1 cellular context compared by ENCODE assay signal in the genomic region with DNA sequence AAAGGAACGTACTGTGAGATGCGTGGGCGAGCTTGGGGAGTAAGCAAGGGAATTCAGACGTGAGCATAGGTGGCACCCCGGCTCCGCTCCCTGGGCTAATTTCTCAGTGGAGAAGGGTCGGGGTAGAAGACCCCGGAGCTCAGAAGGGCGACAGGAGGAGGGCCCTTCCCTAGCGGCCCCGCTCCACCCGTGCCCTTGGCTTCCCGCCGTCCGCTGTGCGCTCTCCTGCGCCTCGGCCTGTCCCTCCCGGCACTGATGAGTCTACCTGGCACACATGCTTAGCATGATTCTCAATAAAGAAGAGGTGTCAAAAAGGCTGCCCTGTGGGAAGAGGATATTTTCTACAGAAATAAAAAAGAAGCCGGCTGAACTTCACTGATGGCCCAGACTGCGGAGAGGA.
TF ChIP-seq lines count a peak whose summit lies in the region.

No MANE protein-coding gene starts in this region.

TF ChIP-seq in GM23338, 12 proteins besides CTCF, POLR2A, EP300 and RAD21 (continued from another document):
- TF ChIP-seq JUNB (IDR thresholded peaks at IDR 0.05; ENCODE audit: unreplicated experiment) = no peak
- no peak for TF ChIP-seq ZNF331 (CRISPR knock-in tag; IDR thresholded peaks at IDR 0.05; ENCODE audit: low read depth)
TF ChIP-seq in GM23338: peak in this region for 0.
